ENCODE assay signal across 15 cellular contexts in genomic region chr20:21213691-21214090, GRCh38.
DNase-seq lines count a peak whose midpoint lies in the region; ATAC-seq and TF ChIP-seq lines count a peak whose summit lies in the region.
"Had no signal": no experiment of that assay in that cellular context is flagged by ENCODE, and none has a peak within 500 bp of the region (broad histone marks: within the 10 kb centered on the region; RNA-seq: fewer than 3 reads in every experiment).

No MANE protein-coding gene starts in this region.

- H4K20me1 ChIP-seq in GM23338 (replicated peaks; ENCODE audit: insufficient read depth) (no peaks in the 10 kb centered on the region), Loucy (ENCODE audit: insufficient read depth, low read length, poor library complexity, severe bottlenecking) (no peaks in the 10 kb centered on the region), neural progenitor cell (ENCODE audit: low read depth) (no peaks in the 10 kb centered on the region)
- H4K20me1 ChIP-seq: BLaER1 treated with 17β-estradiol and CSF1 and Interleukin-3, amounts not matched to agents 10 nM and 100 nM had no signal

- peaks cover 54% of the 10 kb centered on the region for H3K4me1 ChIP-seq in GM23338 (ENCODE audit: insufficient read depth)
- H3K4me1 ChIP-seq in Loucy (ENCODE audit: insufficient read depth, low read length, poor library complexity, severe bottlenecking): peaks cover 6% of the 10 kb centered on the region
- peaks cover 31% of the 10 kb centered on the region for H3K4me1 ChIP-seq in neural progenitor cell
- H3K4me1 ChIP-seq: BLaER1 treated with 17β-estradiol and CSF1 and Interleukin-3, amounts not matched to agents 10 nM and 100 nM had no signal

- H3K9me3 ChIP-seq in Loucy (ENCODE audit: insufficient read depth, low read depth, low read length): no peaks in the 10 kb centered on the region
- no peaks in the 10 kb centered on the region for H3K9me3 ChIP-seq in neural progenitor cell (ENCODE audit: low read depth)
- H3K9me3 ChIP-seq: BLaER1 treated with 17β-estradiol and CSF1 and Interleukin-3, amounts not matched to agents 10 nM and 100 nM; HAP-1 had no signal

- TF ChIP-seq CTCF in GM23338 (conservative IDR thresholded peaks at IDR 0.05; ENCODE audit: low read depth in 2 of 2) (no peak), Loucy (conservative IDR thresholded peaks at IDR 0.05; ENCODE audit: low read length) (no peak), neural progenitor cell (IDR thresholded peaks at IDR 0.05) (no peak), MCF 10A (IDR thresholded peaks at IDR 0.05; ENCODE audit: unreplicated experiment) (no peak)

- H3F3A ChIP-seq in GM23338 (replicated peaks; ENCODE audit: low read depth): no peaks in the 10 kb centered on the region
- no peaks in the 10 kb centered on the region for H3F3A ChIP-seq in Loucy (ENCODE audit: low read depth)
- H3F3A ChIP-seq in neural progenitor cell (ENCODE audit: low read depth): no peaks in the 10 kb centered on the region

- no peaks in the 10 kb centered on the region for H3K79me2 ChIP-seq in GM23338 (replicated peaks; ENCODE audit: insufficient read depth)
- no peaks in the 10 kb centered on the region for H3K79me2 ChIP-seq in Loucy (ENCODE audit: insufficient read depth, low read length)
- H3K79me2 ChIP-seq in neural progenitor cell (ENCODE audit: low read depth): no peaks in the 10 kb centered on the region

- peaks cover 7% of the 10 kb centered on the region; the same call in 2 of the 3 replicates for H3K36me3 Mint-ChIP-seq in GM23338 (ENCODE audit: low read depth)
- H3K36me3 Mint-ChIP-seq in central memory CD8-positive, alpha-beta T cell (ENCODE audit: insufficient read depth): peaks cover 5% of the 10 kb centered on the region
- H3K36me3 Mint-ChIP-seq in neural progenitor cell: no peaks in the 10 kb centered on the region
- H3K36me3 Mint-ChIP-seq in MCF 10A (ENCODE audit: insufficient read depth, unreplicated experiment): peaks cover 9% of the 10 kb centered on the region

- intact Hi-C loops in MCF 10A (cut with micrococcal nuclease): no loop called here

- H3K4me2 ChIP-seq in GM23338 (peak overlapping the region; percentile 21), Loucy (ENCODE audit: low read depth, low read length, poor library complexity, severe bottlenecking) (peak overlapping the region; percentile 16), neural progenitor cell (peak overlapping the region; percentile 48)
- H3K4me2 ChIP-seq: BLaER1 treated with 17β-estradiol and CSF1 and Interleukin-3, amounts not matched to agents 10 nM and 100 nM had no signal

- H3K27ac ChIP-seq in GM23338 (ENCODE audit: low read depth) (peak overlapping the region; percentile 41), neural progenitor cell (peak overlapping the region; percentile 1)
- H3K27ac ChIP-seq: BLaER1 treated with 17β-estradiol and CSF1 and Interleukin-3, amounts not matched to agents 10 nM and 100 nM; GM23248 had no signal

- CTCF ChIA-PET in MCF 10A (lab: Yijun Ruan, JAX): interaction anchor here (1.5 to 1.9 kb wide), 2 partner anchors 22 to 292 kb away, joined by 3 to 11 read pairs; no protein-coding TSS in a partner anchor

- POLR2A ChIA-PET in MCF 10A (lab: Yijun Ruan, JAX): interaction anchor here (0.7 kb wide), 1 partner anchor 17 kb away, joined by 4 read pairs; no protein-coding TSS in a partner anchor

- H3K4me3 Mint-ChIP-seq in GM23338 (no peak overlapping the region), neural progenitor cell (no peak overlapping the region), MCF 10A (ENCODE audit: unreplicated experiment) (no peak overlapping the region)
- H3K4me3 Mint-ChIP-seq in central memory CD8-positive, alpha-beta T cell: no peak overlapping the region
- H3K4me3 Mint-ChIP-seq: CD4-positive, CD25-positive, alpha-beta regulatory T cell had no signal

- peaks cover 74% of the 10 kb centered on the region for H3K4me1 Mint-ChIP-seq in GM23338
- H3K4me1 Mint-ChIP-seq in central memory CD8-positive, alpha-beta T cell: no peaks in the 10 kb centered on the region
- peaks cover 2% of the 10 kb centered on the region for H3K4me1 Mint-ChIP-seq in neural progenitor cell
- no peaks in the 10 kb centered on the region for H3K4me1 Mint-ChIP-seq in MCF 10A (ENCODE audit: insufficient read depth, unreplicated experiment)

- H3K4me3 ChIP-seq in GM23338 (no peak overlapping the region), Loucy (ENCODE audit: low read length, poor library complexity, severe bottlenecking) (no peak overlapping the region), neural progenitor cell (no peak overlapping the region)
- H3K4me3 ChIP-seq: BLaER1 treated with 17β-estradiol and CSF1 and Interleukin-3, amounts not matched to agents 10 nM and 100 nM; GM12878; GM23248; HAP-1 had no signal

- H3K9ac ChIP-seq in Loucy (ENCODE audit: low read depth, low read length, poor library complexity, severe bottlenecking) (no peak overlapping the region), neural progenitor cell (no peak overlapping the region)
- H3K9ac ChIP-seq: BLaER1 treated with 17β-estradiol and CSF1 and Interleukin-3, amounts not matched to agents 10 nM and 100 nM; GM23248 had no signal

- no peak for DNase-seq in GM23338 (ENCODE audit: low spot score)
- no peak for DNase-seq in central memory CD8-positive, alpha-beta T cell (ENCODE audit: low spot score in 2 of 2)
- DNase-seq in neural progenitor cell (ENCODE audit: low spot score): no peak
- DNase-seq in MCF 10A (ENCODE audit: unreplicated experiment): no peak
- DNase-seq in NCI-H1694 (lab: John Stamatoyannopoulos, UW): no peak
- DNase-seq in NCI-H1048 (lab: John Stamatoyannopoulos, UW): no peak
- DNase-seq: 8988T; Calu3; CD4-positive, CD25-positive, alpha-beta regulatory T cell; DMS 273 treated with DMSO at 0.1 percent for 48 hours; GM23248 had no signal

- H2AFZ ChIP-seq in GM23338 (no peak overlapping the region), Loucy (ENCODE audit: low read length) (no peak overlapping the region), neural progenitor cell (replicated peaks) (no peak overlapping the region)
- H2AFZ ChIP-seq: GM23248 had no signal

- no peaks in the 10 kb centered on the region for H3K9me2 ChIP-seq in GM23338 (ENCODE audit: insufficient read depth)
- H3K9me2 ChIP-seq in Loucy (replicated peaks; ENCODE audit: low read depth, low read length): no peaks in the 10 kb centered on the region

- H3K27ac Mint-ChIP-seq in GM23338 (peak overlapping the region; percentile 95), neural progenitor cell (no peak overlapping the region), MCF 10A (ENCODE audit: low read depth, unreplicated experiment) (no peak overlapping the region)
- peak overlapping the region; percentile 57 for H3K27ac Mint-ChIP-seq in central memory CD8-positive, alpha-beta T cell (ENCODE audit: low read depth)
- H3K27ac Mint-ChIP-seq: CD4-positive, CD25-positive, alpha-beta regulatory T cell had no signal

- no peaks in the 10 kb centered on the region for H3K36me3 ChIP-seq in GM23338 (ENCODE audit: insufficient read depth)
- no peaks in the 10 kb centered on the region; the same call in 1 of the 2 replicates for H3K36me3 ChIP-seq in Loucy (ENCODE audit: insufficient read depth, low read length)
- H3K36me3 ChIP-seq in neural progenitor cell: no peaks in the 10 kb centered on the region
- H3K36me3 ChIP-seq: HAP-1 had no signal

- BruUV-seq in MCF 10A (replicated peaks; lab: Mats Ljungman, UMichigan): no TSS peak

- H3K27me3 Mint-ChIP-seq in GM23338 (ENCODE audit: insufficient read depth, low read depth, poor library complexity) (peaks cover 4% of the 10 kb centered on the region), neural progenitor cell (ENCODE audit: insufficient read depth, low read depth) (no peaks in the 10 kb centered on the region), MCF 10A (ENCODE audit: insufficient read depth, unreplicated experiment) (no peaks in the 10 kb centered on the region)
- no peaks in the 10 kb centered on the region for H3K27me3 Mint-ChIP-seq in central memory CD8-positive, alpha-beta T cell
- H3K27me3 Mint-ChIP-seq: CD4-positive, CD25-positive, alpha-beta regulatory T cell had no signal

- H3K9me3 Mint-ChIP-seq in GM23338 (no peaks in the 10 kb centered on the region), neural progenitor cell (no peaks in the 10 kb centered on the region), MCF 10A (ENCODE audit: unreplicated experiment) (no peaks in the 10 kb centered on the region)
- H3K9me3 Mint-ChIP-seq in central memory CD8-positive, alpha-beta T cell: no peaks in the 10 kb centered on the region
- H3K9me3 Mint-ChIP-seq: CD4-positive, CD25-positive, alpha-beta regulatory T cell had no signal

- H3K27me3 ChIP-seq in GM23338 (ENCODE audit: insufficient read depth): no peaks in the 10 kb centered on the region
- H3K27me3 ChIP-seq in Loucy (ENCODE audit: insufficient read depth, low read length, poor library complexity, severe bottlenecking): no peaks in the 10 kb centered on the region
- H3K27me3 ChIP-seq in neural progenitor cell: no peaks in the 10 kb centered on the region
- H3K27me3 ChIP-seq: BLaER1 treated with 17β-estradiol and CSF1 and Interleukin-3, amounts not matched to agents 10 nM and 100 nM had no signal

- no peak for ATAC-seq in GM23338
- ATAC-seq in central memory CD8-positive, alpha-beta T cell (replicated peaks; ENCODE audit: extremely low read depth, poor library complexity, severe bottlenecking): no peak
- ATAC-seq: GM12878 had no signal

TF ChIP-seq in GM23338, 12 proteins besides CTCF, POLR2A, EP300 and RAD21:
- TF ChIP-seq ZNF331 (CRISPR knock-in tag; IDR thresholded peaks at IDR 0.05; ENCODE audit: low read depth) (no peak), EZH2 (IDR thresholded peaks at IDR 0.05; ENCODE audit: low read depth, unreplicated experiment) (no peak), CREB1 (CRISPR knock-in tag; IDR thresholded peaks at IDR 0.05; ENCODE audit: low read depth) (no peak), STAT1 (IDR thresholded peaks at IDR 0.05; ENCODE audit: unreplicated experiment) (no peak)

Comparison
In these comparisons a context has a peak if more than half of its experiments do, and no peak if none do; other contexts are left out.
1. H3K27ac Mint-ChIP-seq: peak in GM23338 (single experiment) and central memory CD8-positive, alpha-beta T cell (single experiment); none in neural progenitor cell (single experiment) and MCF 10A (single experiment).
2. Peak in every context shown above with its lines, with median percentiles within 50 percentile points of each other: H3K4me2 ChIP-seq.